ENCODE assay signal across 21 cellular contexts in genomic region chr10:27865221-27865635, GRCh38.
DNase-seq lines count a peak whose midpoint lies in the region; ATAC-seq, FAIRE-seq and TF ChIP-seq lines count a peak whose summit lies in the region.
"Had no signal": no experiment of that assay in that cellular context is flagged by ENCODE, and none has a peak within 500 bp of the region (broad histone marks: within the 10 kb centered on the region; RNA-seq: fewer than 3 reads in every experiment).

No MANE protein-coding gene starts in this region.

- no peaks in the 10 kb centered on the region for H4K20me1 ChIP-seq in HepG2 (ENCODE audit: insufficient read depth, low read length)

- TF ChIP-seq RAD21 in liver (IDR thresholded peaks at IDR 0.05) (peak; percentile 32 to 33), HepG2 (CRISPR knock-in tag; IDR thresholded peaks at IDR 0.05) (no peak)

- H3K79me2 ChIP-seq in HepG2 (ENCODE audit: insufficient read depth, low read length): no peaks in the 10 kb centered on the region
- H3K79me2 ChIP-seq: parathyroid adenoma had no signal

- no peak overlapping the region for H3K9ac ChIP-seq in liver (ENCODE audit: low read depth in 1 of 2, low read length in 2 of 2)
- no peak overlapping the region for H3K9ac ChIP-seq in HepG2 (ENCODE audit: insufficient read depth, low read depth, low read length)
- H3K9ac ChIP-seq: parathyroid adenoma had no signal

- H3K9me3 ChIP-seq in liver (ENCODE audit: control insufficient read depth in 4 of 4, low read length in 3 of 4) (no peaks in the 10 kb centered on the region), HepG2 (ENCODE audit: low read length) (no peaks in the 10 kb centered on the region), RWPE2 (ENCODE audit: severe bottlenecking) (no peaks in the 10 kb centered on the region)
- H3K9me3 ChIP-seq: upper lobe of right lung had no signal

- no peak overlapping the region for H3K4me3 ChIP-seq in liver (ENCODE audit: low read depth in 1 of 3, low read length in 3 of 3)
- no peak overlapping the region for H3K4me3 ChIP-seq in HepG2 (replicated peaks in 1 of 3; ENCODE audit: insufficient read depth in 1 of 3, low read depth in 2 of 3, low read length in 3 of 3)
- H3K4me3 ChIP-seq in RWPE2 (ENCODE audit: severe bottlenecking): no peak overlapping the region
- H3K4me3 ChIP-seq: left ventricle myocardium inferior, spleen, upper lobe of right lung had no signal

- H3K36me3 ChIP-seq in liver (ENCODE audit: control insufficient read depth in 4 of 4, insufficient read depth in 3 of 4, low read depth in 1 of 4, low read length in 3 of 4): no peaks in the 10 kb centered on the region
- H3K36me3 ChIP-seq in HepG2 (replicated peaks in 1 of 2; ENCODE audit: control insufficient read depth in 1 of 2, insufficient read depth in 2 of 2, low read length in 2 of 2): no peaks in the 10 kb centered on the region
- H3K36me3 ChIP-seq in RWPE2 (ENCODE audit: low read depth): no peaks in the 10 kb centered on the region
- H3K36me3 ChIP-seq: left ventricle myocardium inferior, spleen, upper lobe of right lung had no signal

- no peak overlapping the region for H2AFZ ChIP-seq in HepG2 (ENCODE audit: low read length)
- H2AFZ ChIP-seq: parathyroid adenoma had no signal

- FAIRE-seq in HepG2 (lab: Jason Lieb, UNC) (no peak), urothelium cell line (lab: Jason Lieb, UNC) (no peak)
- FAIRE-seq: A204.1, G401.6 had no signal

- POLR2A ChIA-PET in HepG2 (lab: Yijun Ruan, JAX): no interaction called here

- no peak for ATAC-seq in HepG2
- peak; percentile 88 for ATAC-seq in RWPE2 (ENCODE audit: low read depth)
- no peak for ATAC-seq in HG02970 (IDR thresholded peaks at IDR 0.05; ENCODE audit: low FRiP score, unreplicated experiment)
- ATAC-seq: upper lobe of right lung had no signal

- DNase-seq in HepG2 (ENCODE audit: low spot score) (no peak), RWPE2 (ENCODE audit: low spot score) (no peak), fibroblast of peridontal ligament (ENCODE audit: extremely low read depth) (peak; percentile 67), urothelium cell line (ENCODE audit: low spot score) (peak; percentile 38), activated gamma-delta T cell (lab: John Stamatoyannopoulos, UW) (no peak), posterior vena cava (ENCODE audit: low spot score) (no peak)
- DNase-seq: activated CD4-positive, alpha-beta T cell treated with anti-CD3 and anti-CD28 coated beads for 48 hours; activated naive CD8-positive, alpha-beta T cell treated with anti-CD3 and anti-CD28 coated beads for 36 hours; activated T-cell treated with anti-CD3 and anti-CD28 coated beads, Interleukin-2, amount 50 U/mL, for 1 hour; H7; left ventricle myocardium inferior; NCI-H1105; NCI-H345; spleen; stimulated activated naive CD4-positive, alpha-beta T cell; upper lobe of right lung had no signal

- TF ChIP-seq POLR2A in HepG2 (IDR thresholded peaks at IDR 0.05; ENCODE audit: insufficient read depth in 1 of 2, low read depth in 2 of 2, low read length in 2 of 2): no peak

- no peak overlapping the region for H3K27ac ChIP-seq in liver (ENCODE audit: low read depth in 1 of 2, low read length in 2 of 2)
- no peak overlapping the region for H3K27ac ChIP-seq in HepG2 (ENCODE audit: extremely low read length, insufficient read depth, low read length)
- peak overlapping the region; percentile 19 for H3K27ac ChIP-seq in RWPE2 (ENCODE audit: poor library complexity, severe bottlenecking)
- H3K27ac ChIP-seq: left ventricle myocardium inferior, parathyroid adenoma, spleen, upper lobe of right lung had no signal

- TF ChIP-seq EP300 in HepG2 (IDR thresholded peaks at IDR 0.05; ENCODE audit: low read depth in 2 of 2, low read length in 2 of 2) (no peak), HepG2 (CRISPR knock-in tag; IDR thresholded peaks at IDR 0.05; ENCODE audit: borderline replicate concordance) (no peak)

- BruUV-seq in HepG2 (replicated peaks; lab: Mats Ljungman, UMichigan): no TSS peak

- CTCF ChIA-PET in HepG2 (lab: Yijun Ruan, JAX; ENCODE audit: low intra/inter-chr PET ratio, low total read pairs): no interaction called here

- intact Hi-C loops in HepG2 (cut with micrococcal nuclease; ENCODE audit: unreplicated experiment) (no loop called here), posterior vena cava (cut with DNase I) (no loop called here)

- H3K4me2 ChIP-seq in HepG2 (ENCODE audit: low read depth, low read length): no peak overlapping the region

- no peaks in the 10 kb centered on the region for H3K4me1 ChIP-seq in liver (ENCODE audit: control insufficient read depth in 4 of 4, insufficient read depth in 4 of 4, low read length in 3 of 4)
- no peaks in the 10 kb centered on the region for H3K4me1 ChIP-seq in HepG2 (ENCODE audit: insufficient read depth, low read length)
- H3K4me1 ChIP-seq in RWPE2 (ENCODE audit: insufficient read depth, poor library complexity, severe bottlenecking): peaks cover 5% of the 10 kb centered on the region
- H3K4me1 ChIP-seq: left ventricle myocardium inferior, parathyroid adenoma, spleen, upper lobe of right lung had no signal

- H3K27me3 ChIP-seq in liver (ENCODE audit: control insufficient read depth in 4 of 4, insufficient read depth in 4 of 4, low read length in 3 of 4) (peaks cover 0 to 2% (median 0%) of the 10 kb centered on the region in 4 donors), HepG2 (ENCODE audit: control insufficient read depth in 1 of 2, insufficient read depth in 2 of 2, low read length in 2 of 2) (no peaks in the 10 kb centered on the region), RWPE2 (ENCODE audit: insufficient read depth, poor library complexity, severe bottlenecking) (no peaks in the 10 kb centered on the region)
- H3K27me3 ChIP-seq: spleen, upper lobe of right lung had no signal

- TF ChIP-seq CTCF in liver (IDR thresholded peaks at IDR 0.05; ENCODE audit: low read depth, low read length, missing input control) (no peak), HepG2 (CRISPR knock-in tag; IDR thresholded peaks at IDR 0.05) (no peak), RWPE2 (IDR thresholded peaks at IDR 0.05; ENCODE audit: poor library complexity, severe bottlenecking) (peak; percentile 50)

- in situ Hi-C loops in HepG2 (cut with HindIII; ENCODE audit: extremely low pct_ligation_motif_present, low pct_unique_long_range_greater_than_20kb): no loop called here

TF ChIP-seq in liver, 16 proteins besides CTCF, POLR2A, EP300 and RAD21 (continues in another document):
- no peak for TF ChIP-seq FOXA1 (IDR thresholded peaks at IDR 0.05)
- no peak for TF ChIP-seq JUND (IDR thresholded peaks at IDR 0.05)
- TF ChIP-seq EGR1 (IDR thresholded peaks at IDR 0.05; ENCODE audit: low read depth in 2 of 2): no peak
- TF ChIP-seq, protein P1, sequence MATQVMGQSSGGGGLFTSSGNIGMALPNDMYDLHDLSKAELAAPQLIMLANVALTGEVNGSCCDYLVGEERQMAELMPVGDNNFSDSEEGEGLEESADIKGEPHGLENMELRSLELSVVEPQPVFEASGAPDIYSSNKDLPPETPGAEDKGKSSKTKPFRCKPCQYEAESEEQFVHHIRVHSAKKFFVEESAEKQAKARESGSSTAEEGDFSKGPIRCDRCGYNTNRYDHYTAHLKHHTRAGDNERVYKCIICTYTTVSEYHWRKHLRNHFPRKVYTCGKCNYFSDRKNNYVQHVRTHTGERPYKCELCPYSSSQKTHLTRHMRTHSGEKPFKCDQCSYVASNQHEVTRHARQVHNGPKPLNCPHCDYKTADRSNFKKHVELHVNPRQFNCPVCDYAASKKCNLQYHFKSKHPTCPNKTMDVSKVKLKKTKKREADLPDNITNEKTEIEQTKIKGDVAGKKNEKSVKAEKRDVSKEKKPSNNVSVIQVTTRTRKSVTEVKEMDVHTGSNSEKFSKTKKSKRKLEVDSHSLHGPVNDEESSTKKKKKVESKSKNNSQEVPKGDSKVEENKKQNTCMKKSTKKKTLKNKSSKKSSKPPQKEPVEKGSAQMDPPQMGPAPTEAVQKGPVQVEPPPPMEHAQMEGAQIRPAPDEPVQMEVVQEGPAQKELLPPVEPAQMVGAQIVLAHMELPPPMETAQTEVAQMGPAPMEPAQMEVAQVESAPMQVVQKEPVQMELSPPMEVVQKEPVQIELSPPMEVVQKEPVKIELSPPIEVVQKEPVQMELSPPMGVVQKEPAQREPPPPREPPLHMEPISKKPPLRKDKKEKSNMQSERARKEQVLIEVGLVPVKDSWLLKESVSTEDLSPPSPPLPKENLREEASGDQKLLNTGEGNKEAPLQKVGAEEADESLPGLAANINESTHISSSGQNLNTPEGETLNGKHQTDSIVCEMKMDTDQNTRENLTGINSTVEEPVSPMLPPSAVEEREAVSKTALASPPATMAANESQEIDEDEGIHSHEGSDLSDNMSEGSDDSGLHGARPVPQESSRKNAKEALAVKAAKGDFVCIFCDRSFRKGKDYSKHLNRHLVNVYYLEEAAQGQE (IDR thresholded peaks at IDR 0.05): no peak
- no peak for TF ChIP-seq NR2F2 (IDR thresholded peaks at IDR 0.05)

TF ChIP-seq in HepG2, 621 proteins besides CTCF, POLR2A, EP300 and RAD21 (continues in another document):
- TF ChIP-seq, protein P2, sequence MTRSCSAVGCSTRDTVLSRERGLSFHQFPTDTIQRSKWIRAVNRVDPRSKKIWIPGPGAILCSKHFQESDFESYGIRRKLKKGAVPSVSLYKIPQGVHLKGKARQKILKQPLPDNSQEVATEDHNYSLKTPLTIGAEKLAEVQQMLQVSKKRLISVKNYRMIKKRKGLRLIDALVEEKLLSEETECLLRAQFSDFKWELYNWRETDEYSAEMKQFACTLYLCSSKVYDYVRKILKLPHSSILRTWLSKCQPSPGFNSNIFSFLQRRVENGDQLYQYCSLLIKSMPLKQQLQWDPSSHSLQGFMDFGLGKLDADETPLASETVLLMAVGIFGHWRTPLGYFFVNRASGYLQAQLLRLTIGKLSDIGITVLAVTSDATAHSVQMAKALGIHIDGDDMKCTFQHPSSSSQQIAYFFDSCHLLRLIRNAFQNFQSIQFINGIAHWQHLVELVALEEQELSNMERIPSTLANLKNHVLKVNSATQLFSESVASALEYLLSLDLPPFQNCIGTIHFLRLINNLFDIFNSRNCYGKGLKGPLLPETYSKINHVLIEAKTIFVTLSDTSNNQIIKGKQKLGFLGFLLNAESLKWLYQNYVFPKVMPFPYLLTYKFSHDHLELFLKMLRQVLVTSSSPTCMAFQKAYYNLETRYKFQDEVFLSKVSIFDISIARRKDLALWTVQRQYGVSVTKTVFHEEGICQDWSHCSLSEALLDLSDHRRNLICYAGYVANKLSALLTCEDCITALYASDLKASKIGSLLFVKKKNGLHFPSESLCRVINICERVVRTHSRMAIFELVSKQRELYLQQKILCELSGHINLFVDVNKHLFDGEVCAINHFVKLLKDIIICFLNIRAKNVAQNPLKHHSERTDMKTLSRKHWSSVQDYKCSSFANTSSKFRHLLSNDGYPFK (CRISPR knock-in tag; IDR thresholded peaks at IDR 0.05; ENCODE audit: borderline replicate concordance): no peak
- no peak for TF ChIP-seq ELF4 (CRISPR knock-in tag; IDR thresholded peaks at IDR 0.05; ENCODE audit: borderline replicate concordance)
- TF ChIP-seq HMGA1 (CRISPR knock-in tag; conservative IDR thresholded peaks at IDR 0.05): no peak

Comparison
In these comparisons a context has a peak if more than half of its experiments do, and no peak if none do; other contexts are left out.
1. DNase-seq: peak in fibroblast of peridontal ligament (single experiment) and urothelium cell line (single experiment); none in HepG2 (single experiment), RWPE2 (single experiment), activated gamma-delta T cell (single experiment) and posterior vena cava (single experiment).